Comparison of ENCODE assay signal across 8 cellular contexts in genomic region chr5:6378128-6379023, GRCh38. TPM values are rescaled to one million over a fixed set of nuclear protein-coding genes. Genes with fewer than 3 reads are reported as not detected.
DNase-seq lines count a peak whose midpoint lies in the region; ATAC-seq lines count a peak whose summit lies in the region.

A gene with protein sequence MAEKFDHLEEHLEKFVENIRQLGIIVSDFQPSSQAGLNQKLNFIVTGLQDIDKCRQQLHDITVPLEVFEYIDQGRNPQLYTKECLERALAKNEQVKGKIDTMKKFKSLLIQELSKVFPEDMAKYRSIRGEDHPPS (minus strand): TSS chr5:6378547. CDS start chr5:6378483, 64 bp downstream.

- peaks cover 29% of the 10 kb centered on the region for H3K4me1 ChIP-seq in CD8-positive, alpha-beta memory T cell (ENCODE audit: insufficient read depth, low read length)

- peak within 1 kb of the TSS; percentile 88 to 100 (median 99) for H3K27ac Mint-ChIP-seq in CD8-positive, alpha-beta memory T cell
- H3K27ac Mint-ChIP-seq in effector memory CD8-positive, alpha-beta T cell: peak within 1 kb of the TSS; percentile 99
- H3K27ac Mint-ChIP-seq in memory B cell: peak within 1 kb of the TSS; percentile 96

- H3K27me3 Mint-ChIP-seq in CD8-positive, alpha-beta memory T cell: peaks cover 5 to 10% of the 10 kb centered on the region in 2 donors
- peaks cover 2 to 4% of the 10 kb centered on the region in 2 donors for H3K27me3 Mint-ChIP-seq in effector memory CD8-positive, alpha-beta T cell
- no peaks in the 10 kb centered on the region for H3K27me3 Mint-ChIP-seq in memory B cell

- peak; percentile 96 for ATAC-seq in GM19468 (IDR thresholded peaks at IDR 0.05; ENCODE audit: extremely low read depth, unreplicated experiment)
- peak; percentile 94 for ATAC-seq in effector memory CD8-positive, alpha-beta T cell (replicated peaks)
- ATAC-seq in memory B cell (ENCODE audit: low read depth): peak; percentile 97

- no peaks in the 10 kb centered on the region for H3K9me3 ChIP-seq in CD8-positive, alpha-beta memory T cell (ENCODE audit: low read length)

- CTCF ChIA-PET in CD8-positive, alpha-beta memory T cell (lab: Charles Lee): interaction anchor here (1.0 to 1.8 kb wide), 2 partner anchors 10 to 17 kb away, joined by 3 to 5 read pairs; no protein-coding TSS in a partner anchor

- H3K9me3 Mint-ChIP-seq in CD8-positive, alpha-beta memory T cell: no peaks in the 10 kb centered on the region
- no peaks in the 10 kb centered on the region for H3K9me3 Mint-ChIP-seq in effector memory CD8-positive, alpha-beta T cell
- no peaks in the 10 kb centered on the region for H3K9me3 Mint-ChIP-seq in memory B cell

- POLR2A ChIA-PET in CD8-positive, alpha-beta memory T cell (lab: Charles Lee): interaction anchor here (0.6 to 1.1 kb wide), 2 partner anchors 8 to 255 kb away, joined by 3 to 7 read pairs; partner anchors contain the start of genes NSUN2 and SRD5A1

- peaks cover 54 to 59% (median 57%) of the 10 kb centered on the region in 3 donors for H3K4me1 Mint-ChIP-seq in CD8-positive, alpha-beta memory T cell
- peaks cover 36 to 48% of the 10 kb centered on the region in 2 donors for H3K4me1 Mint-ChIP-seq in effector memory CD8-positive, alpha-beta T cell (ENCODE audit: low read depth in 2 of 2)
- peaks cover 21% of the 10 kb centered on the region for H3K4me1 Mint-ChIP-seq in memory B cell

- peak; percentile 91 to 96 (median 92) for DNase-seq in CD8-positive, alpha-beta memory T cell
- peak; percentile 83 for DNase-seq in HS-5 (ENCODE audit: low read depth)
- DNase-seq in NK-92 treated with Interleukin-12 subunit alpha and Interleukin-12 subunit beta, amount 100 ng/mL, for 24 hours (lab: John Stamatoyannopoulos, UW): peak; percentile 93
- DNase-seq in activated CD8-positive, alpha-beta memory T cell treated with anti-CD3 and anti-CD28 coated beads for 24 hours: peak; percentile 98
- peak; percentile 91 to 94 (median 92) for DNase-seq in effector memory CD8-positive, alpha-beta T cell
- peak; percentile 87 to 90 for DNase-seq in memory B cell (ENCODE audit: low spot score in 2 of 2)
- DNase-seq in stimulated activated CD8-positive, alpha-beta memory T cell treated with anti-CD3 and anti-CD28 coated beads, Interleukin-12 subunit alpha, Interleukin-12 subunit beta, amount 100 ng/mL, for 24 hours (ENCODE audit: extremely low read depth): peak; percentile 87

- no peaks in the 10 kb centered on the region for H3K27me3 ChIP-seq in CD8-positive, alpha-beta memory T cell (ENCODE audit: insufficient read depth, low read length, poor library complexity, severe bottlenecking)

- H3K27ac ChIP-seq in CD8-positive, alpha-beta memory T cell (ENCODE audit: low read depth, low read length): peak within 1 kb of the TSS; percentile 88

- peak within 1 kb of the TSS; percentile 97 to 100 (median 99) for H3K4me3 Mint-ChIP-seq in CD8-positive, alpha-beta memory T cell
- peak within 1 kb of the TSS; percentile 99 for H3K4me3 Mint-ChIP-seq in effector memory CD8-positive, alpha-beta T cell
- H3K4me3 Mint-ChIP-seq in memory B cell: peak within 1 kb of the TSS; percentile 94

- H3K4me3 ChIP-seq in CD8-positive, alpha-beta memory T cell (ENCODE audit: low read length): peak within 1 kb of the TSS; percentile 96

- H3K36me3 Mint-ChIP-seq in CD8-positive, alpha-beta memory T cell: peaks cover 7 to 52% (median 13%) of the 10 kb centered on the region in 3 donors
- peaks cover 51% of the 10 kb centered on the region for H3K36me3 Mint-ChIP-seq in effector memory CD8-positive, alpha-beta T cell (ENCODE audit: insufficient read depth)
- H3K36me3 Mint-ChIP-seq in memory B cell: peaks cover 21% of the 10 kb centered on the region

- peaks cover 28% of the 10 kb centered on the region for H3K36me3 ChIP-seq in CD8-positive, alpha-beta memory T cell (ENCODE audit: insufficient read depth, low read length)

RNA-seq across cellular contexts. Expression of the gene that starts here (rescaled TPM):
- total RNA-seq in CD8-positive, alpha-beta memory T cell: 10 to 100 TPM; 58.8 to 66.8 TPM
- 118 TPM for polyA plus RNA-seq in CD8-positive, alpha-beta memory T cell

Comparison
In these comparisons a context has a peak if more than half of its experiments do, and no peak if none do; other contexts are left out.
1. Peak in every context shown above with its lines: DNase-seq, ATAC-seq, H3K4me3 ChIP-seq and H3K27ac ChIP-seq.